18 cellular contexts compared by ENCODE assay signal in the genomic region with DNA sequence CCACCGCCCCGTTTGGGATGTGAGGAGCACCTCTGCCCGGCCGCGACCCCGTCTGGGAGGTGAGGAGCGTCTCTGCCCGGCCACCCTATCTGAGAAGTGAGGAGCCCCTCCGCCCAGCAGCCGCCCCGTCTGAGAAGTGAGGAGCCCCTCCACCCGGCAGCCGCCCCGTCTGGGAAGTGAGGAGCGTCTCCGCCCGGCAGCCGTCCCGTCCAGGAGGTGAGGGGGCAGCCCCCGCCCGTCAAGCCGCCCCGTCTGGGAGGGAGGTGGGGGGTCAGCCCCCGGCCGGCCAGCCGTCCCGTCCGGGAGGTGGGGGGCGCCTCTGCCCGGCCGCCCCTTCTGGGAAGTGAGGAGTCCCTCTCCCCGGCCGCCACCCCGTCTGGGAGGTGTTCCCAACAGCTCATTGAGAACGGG. TPM values are rescaled to one million over a fixed set of nuclear protein-coding genes. Genes with fewer than 3 reads are reported as not detected.
"Had no signal": no experiment of that assay in that cellular context is flagged by ENCODE, and none has a peak within 500 bp of the region (broad histone marks: within the 10 kb centered on the region; RNA-seq: fewer than 3 reads in every experiment).

No MANE protein-coding gene starts in this region.

RNA-seq across cellular contexts. Expression of gene S100A2, which starts 9.4 kb away (rescaled TPM):
- total RNA-seq: activated naive CD8-positive, alpha-beta T cell treated with anti-CD3 and anti-CD28 coated beads, Interleukin-2, amount 10 ng/mL, durations not matched to agents 7 days and 5 days; ascending aorta; body of pancreas; cardiac muscle cell; cerebellum had no signal

RNA-seq across cellular contexts. Expression of gene S100A3, which starts 26.0 kb away (rescaled TPM):
- total RNA-seq: activated naive CD4-positive, alpha-beta T cell treated with anti-CD3 and anti-CD28 coated beads for 36 hours; activated naive CD4-positive, alpha-beta T cell treated with anti-CD3 and anti-CD28 coated beads, Interleukin-2, amount 50 U/mL, for 72 hours; activated naive CD8-positive, alpha-beta T cell treated with anti-CD3 and anti-CD28 coated beads for 36 hours; activated naive CD8-positive, alpha-beta T cell treated with anti-CD3 and anti-CD28 coated beads, Interleukin-2, amount 10 ng/mL, durations not matched to agents 7 days and 5 days; activated T-cell treated with anti-CD3 and anti-CD28 coated beads, Interleukin-2, amount 50 U/mL, for 4 hours; activated T-cell treated with anti-CD3 and anti-CD28 coated beads, Interleukin-2, amount 50 U/mL, for 72 hours; activated T-helper 1 cell treated with anti-CD3 and anti-CD28 coated beads, Interleukin-12 subunit alpha, Interleukin-12 subunit beta, Interleukin-2, Interleukin-4 antibody, amounts not matched to agents 30 ng/mL and 10 ng/mL and 1 ng/mL, durations not matched to agents 14 hours and 24 hours and 36 hours; activated T-helper 17 cell treated with anti-CD3 and anti-CD28 coated beads, Interleukin-2, amount 50 U/mL, for 72 hours; activated T-helper 2 cell treated with anti-CD3 and anti-CD28 coated beads, Interferon-gamma antibody, Interleukin-2, Interleukin-4, amounts not matched to agents 10 μg/mL and 5 μg/mL and 100 μg/mL, durations not matched to agents 14 hours and 24 hours and 36 hours; ascending aorta; body of pancreas; cardiac muscle cell; cerebellum had no signal

RNA-seq across cellular contexts. Expression of gene S100A5, which starts 34.4 kb away (rescaled TPM):
- total RNA-seq: adrenal gland, aorta, ascending aorta, body of pancreas, breast epithelium, bronchial epithelial cell, cardiac muscle cell, cardiac septum, cerebellum had no signal
- polyA plus RNA-seq: adrenal gland, aorta had no signal

RNA-seq across cellular contexts. Expression of gene S100A16, which starts 37.9 kb away (rescaled TPM):
- total RNA-seq: activated naive CD4-positive, alpha-beta T cell treated with anti-CD3 and anti-CD28 coated beads for 36 hours; activated naive CD4-positive, alpha-beta T cell treated with anti-CD3 and anti-CD28 coated beads, Interleukin-2, amount 50 U/mL, for 72 hours; activated naive CD8-positive, alpha-beta T cell treated with anti-CD3 and anti-CD28 coated beads for 36 hours; activated naive CD8-positive, alpha-beta T cell treated with anti-CD3 and anti-CD28 coated beads, Interleukin-2, amount 10 ng/mL, durations not matched to agents 7 days and 5 days; activated T-cell treated with anti-CD3 and anti-CD28 coated beads, Interleukin-2, amount 50 U/mL, for 72 hours; activated T-helper 1 cell treated with anti-CD3 and anti-CD28 coated beads, Interleukin-12 subunit alpha, Interleukin-12 subunit beta, Interleukin-2, Interleukin-4 antibody, amounts not matched to agents 30 ng/mL and 10 ng/mL and 1 ng/mL, durations not matched to agents 14 hours and 24 hours and 36 hours; activated T-helper 17 cell treated with anti-CD3 and anti-CD28 coated beads, Interleukin-2, amount 50 U/mL, for 72 hours; activated T-helper 2 cell treated with anti-CD3 and anti-CD28 coated beads, Interferon-gamma antibody, Interleukin-2, Interleukin-4, amounts not matched to agents 10 μg/mL and 5 μg/mL and 100 μg/mL, durations not matched to agents 14 hours and 24 hours and 36 hours had no signal
